In the genomic region with DNA sequence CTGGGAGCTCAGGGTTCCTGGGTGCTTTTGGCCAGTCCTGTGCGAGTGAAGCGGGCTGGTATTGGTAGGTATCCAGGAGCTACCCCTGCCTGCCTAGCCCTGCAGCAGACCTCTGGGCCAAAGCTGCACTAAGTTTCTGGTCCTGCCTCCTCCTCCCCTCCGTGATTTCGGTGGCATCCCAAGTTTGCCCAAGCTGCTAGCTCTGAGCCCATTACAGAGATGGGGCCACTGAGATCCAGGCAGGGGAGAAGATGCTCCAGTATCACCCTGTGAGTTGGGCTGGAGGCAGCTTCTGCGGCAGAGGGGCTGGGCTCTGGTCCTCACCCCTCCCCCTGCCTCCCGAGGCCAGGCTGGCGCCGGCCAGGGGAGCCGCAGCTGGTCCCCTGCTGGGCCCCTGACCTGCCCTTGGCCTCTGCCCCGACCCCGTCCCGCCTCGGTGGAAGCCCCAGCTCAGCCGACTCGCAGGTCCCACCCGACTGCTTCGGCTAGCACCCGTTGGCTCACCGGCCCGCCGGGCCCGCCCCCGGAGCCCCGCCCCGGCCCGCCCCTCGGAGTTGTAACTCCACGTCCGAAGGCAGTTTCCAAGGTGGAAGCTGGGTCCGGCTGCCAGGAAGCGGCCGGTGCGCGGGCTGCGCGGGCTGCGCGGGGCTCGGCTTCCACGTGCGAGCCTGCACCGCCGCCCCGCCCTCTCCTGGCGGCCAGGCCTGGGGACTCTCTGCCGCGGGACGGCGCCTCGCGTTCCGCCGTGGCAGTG, we compare ENCODE assay signal across 10 cellular contexts. TPM values are rescaled to one million over a fixed set of nuclear protein-coding genes. Genes with fewer than 3 reads are reported as not detected.
DNase-seq lines count a peak whose midpoint lies in the region; ATAC-seq and TF ChIP-seq lines count a peak whose summit lies in the region.
"Had no signal": no experiment of that assay in that cellular context is flagged by ENCODE, and none has a peak within 500 bp of the region (broad histone marks: within the 10 kb centered on the region; RNA-seq: fewer than 3 reads in every experiment).

A gene with protein sequence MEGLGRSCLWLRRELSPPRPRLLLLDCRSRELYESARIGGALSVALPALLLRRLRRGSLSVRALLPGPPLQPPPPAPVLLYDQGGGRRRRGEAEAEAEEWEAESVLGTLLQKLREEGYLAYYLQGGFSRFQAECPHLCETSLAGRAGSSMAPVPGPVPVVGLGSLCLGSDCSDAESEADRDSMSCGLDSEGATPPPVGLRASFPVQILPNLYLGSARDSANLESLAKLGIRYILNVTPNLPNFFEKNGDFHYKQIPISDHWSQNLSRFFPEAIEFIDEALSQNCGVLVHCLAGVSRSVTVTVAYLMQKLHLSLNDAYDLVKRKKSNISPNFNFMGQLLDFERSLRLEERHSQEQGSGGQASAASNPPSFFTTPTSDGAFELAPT (plus strand): TSS at position 584 of the 754 bp plus-strand sequence. CDS start 751 bp downstream, outside the sequence.

- no peaks in the 10 kb centered on the region for H3K79me2 ChIP-seq in hepatocyte

- H3K9me3 ChIP-seq in T-helper 17 cell (ENCODE audit: control insufficient read depth, low read length, poor library complexity, severe bottlenecking) (no peaks in the 10 kb centered on the region), hepatocyte (ENCODE audit: low read depth) (no peaks in the 10 kb centered on the region)

- ATAC-seq in T-helper 17 cell (no peak), HG03045 (IDR thresholded peaks at IDR 0.05; ENCODE audit: unreplicated experiment) (no peak)

- DNase-seq in activated effector memory CD4-positive, alpha-beta T cell treated with anti-CD3 and anti-CD28 coated beads, Interleukin-2, amount 50 U/mL, for 16 hours, result peak; percentile 62
- DNase-seq in activated effector memory CD4-positive, alpha-beta T cell treated with Interleukin-2 at 50 U/mL for 16 hours, result no peak
- DNase-seq in T-helper 17 cell, result no peak
- peak; percentile 72 for DNase-seq in hepatocyte (ENCODE audit: low spot score)
- DNase-seq in type B pancreatic cell (ENCODE audit: extremely low spot score, unreplicated experiment), result no peak
- DNase-seq in GM13976 (ENCODE audit: low spot score), result no peak
- no peak for DNase-seq in NCI-H1105 (lab: John Stamatoyannopoulos, UW)
- DNase-seq: NCI-H1436 had no signal

- in situ Hi-C loops in GM13976 (cut with MboI; ENCODE audit: low sequenced_read_pairs, unreplicated experiment), result no loop called here

- TF ChIP-seq CTCF in hepatocyte (IDR thresholded peaks at IDR 0.05; ENCODE audit: poor library complexity) (no peak), type B pancreatic cell (conservative IDR thresholded peaks at IDR 0.05) (no peak), GM13976 (IDR thresholded peaks at IDR 0.05; ENCODE audit: borderline replicate concordance, control extremely low read depth, extremely low read depth, insufficient read depth, missing control alignments) (no peak)

- no peak within 1 kb of the TSS for H3K4me3 ChIP-seq in hepatocyte

- H3K9me2 ChIP-seq in hepatocyte (replicated peaks; ENCODE audit: insufficient read depth), result no peaks in the 10 kb centered on the region

- H3K4me3 Mint-ChIP-seq in T-helper 17 cell (peak within 1 kb of the TSS; percentile 58), type B pancreatic cell (peak within 1 kb of the TSS; percentile 70)

- H4K20me1 ChIP-seq in hepatocyte (ENCODE audit: insufficient read depth, poor library complexity, severe bottlenecking), result no peaks in the 10 kb centered on the region

- H3K4me1 Mint-ChIP-seq in T-helper 17 cell, result peaks cover 5% of the 10 kb centered on the region
- no peaks in the 10 kb centered on the region for H3K4me1 Mint-ChIP-seq in type B pancreatic cell (ENCODE audit: unreplicated experiment)

- peaks cover 8% of the 10 kb centered on the region for H3K27me3 ChIP-seq in hepatocyte

- peaks cover 2% of the 10 kb centered on the region for H3K9me3 Mint-ChIP-seq in type B pancreatic cell

- no peak within 1 kb of the TSS for H3K27ac ChIP-seq in hepatocyte
- H3K27ac ChIP-seq: skin epidermis had no signal

- no peaks in the 10 kb centered on the region for H3K4me1 ChIP-seq in hepatocyte (ENCODE audit: insufficient read depth)

- peak within 1 kb of the TSS; percentile 74 for H3K4me2 ChIP-seq in hepatocyte

- no peaks in the 10 kb centered on the region for H3K36me3 ChIP-seq in hepatocyte (replicated peaks; ENCODE audit: insufficient read depth, low read depth)

- 63% methylated on average over 26 of the region's 53 CpGs for WGBS in hepatocyte (ENCODE audit: low lambda C conversion rate, missing lambda C conversion rate)

- H3K36me3 Mint-ChIP-seq in T-helper 17 cell (ENCODE audit: low read depth), result no peaks in the 10 kb centered on the region
- H3K36me3 Mint-ChIP-seq in type B pancreatic cell, result no peaks in the 10 kb centered on the region

- no peak within 1 kb of the TSS for H2AFZ ChIP-seq in hepatocyte

- H3K27me3 Mint-ChIP-seq in T-helper 17 cell (peaks cover under 1% of the 10 kb centered on the region), type B pancreatic cell (peaks cover 31% of the 10 kb centered on the region)

- H3K27ac Mint-ChIP-seq in T-helper 17 cell (no peak within 1 kb of the TSS), type B pancreatic cell (no peak within 1 kb of the TSS)

RNA-seq across cellular contexts. Expression of the gene that starts here (rescaled TPM):
- total RNA-seq in T-helper 17 cell (not detected), hepatocyte (86.2 and 87.3 TPM in 2 replicates), type B pancreatic cell (ENCODE audit: low replicate concordance) (5.8 and 9.5 TPM in 2 replicates)
- 48.2 and 75.5 TPM in 2 replicates for polyA plus RNA-seq in hepatocyte

Comparison
In these comparisons a context has a peak if more than half of its experiments do, and no peak if none do; other contexts are left out.
1. DNase-seq: peak in activated effector memory CD4-positive, alpha-beta T cell treated with anti-CD3 and anti-CD28 coated beads, Interleukin-2, amount 50 U/mL, for 16 hours (single experiment) and hepatocyte (single experiment); none in activated effector memory CD4-positive, alpha-beta T cell treated with Interleukin-2 at 50 U/mL for 16 hours (single experiment), T-helper 17 cell (0 of 3), type B pancreatic cell (single experiment), GM13976 (single experiment) and NCI-H1105 (single experiment).